8 cellular contexts compared by ENCODE assay signal in genomic region chr3:149581681-149582349, GRCh38.
DNase-seq lines count a peak whose midpoint lies in the region; TF ChIP-seq lines count a peak whose summit lies in the region.

No MANE protein-coding gene starts in this region.

- H4K8ac ChIP-seq in mesendoderm (ENCODE audit: low read depth, low read length) = no peak overlapping the region

- H3K36me3 Mint-ChIP-seq in activated T-helper 2 cell treated with anti-CD3 and anti-CD28 coated beads, Interferon-gamma antibody, Interleukin-2, Interleukin-4, amounts not matched to agents 10 μg/mL and 5 μg/mL and 100 μg/mL, durations not matched to agents 14 hours and 24 hours and 36 hours (ENCODE audit: low read depth) = no peaks in the 10 kb centered on the region

- H3K4me2 ChIP-seq in mesendoderm (ENCODE audit: low read length) = no peak overlapping the region

- DNase-seq in AG10803 (ENCODE audit: low read depth) (peak; percentile 82), coronary artery (ENCODE audit: low spot score) (peak; percentile 79), mesendoderm (peak; percentile 73)
- DNase-seq in effector CD4-positive, alpha-beta T cell = no peak
- no peak for DNase-seq in activated CD4-positive, alpha-beta T cell treated with anti-CD3 and anti-CD28 coated beads, Interleukin-2, amount 50 U/mL, for 4 hours
- no peak for DNase-seq in stimulated activated CD4-positive, alpha-beta T cell treated with anti-CD3 and anti-CD28 coated beads, Interleukin-2, amount 100 ng/mL, for 24 hours
- no peak for DNase-seq in activated T-helper 2 cell treated with anti-CD3 and anti-CD28 coated beads, Interferon-gamma antibody, Interleukin-2, Interleukin-4, amounts not matched to agents 10 μg/mL and 5 μg/mL and 100 μg/mL, durations not matched to agents 14 hours and 24 hours and 36 hours (ENCODE audit: low spot score)

- H2AK5ac ChIP-seq in mesendoderm (ENCODE audit: low read length) = no peak overlapping the region

- peaks cover 12% of the 10 kb centered on the region for H3K79me1 ChIP-seq in mesendoderm (ENCODE audit: low read length)

- peak overlapping the region; percentile 25 to 69 for H3K27ac ChIP-seq in coronary artery
- H3K27ac ChIP-seq in mesendoderm (ENCODE audit: low read depth, low read length) = peak overlapping the region; percentile 60

- peak overlapping the region; percentile 46 for H3K18ac ChIP-seq in mesendoderm (ENCODE audit: low read length)

- peak overlapping the region; percentile 24 for H3K9ac ChIP-seq in mesendoderm (ENCODE audit: low read length)

- intact Hi-C loops in activated T-helper 2 cell treated with anti-CD3 and anti-CD28 coated beads, Interferon-gamma antibody, Interleukin-2, Interleukin-4, amounts not matched to agents 10 μg/mL and 5 μg/mL and 100 μg/mL, durations not matched to agents 14 hours and 24 hours and 36 hours (cut with micrococcal nuclease) = no loop called here

- H3K23ac ChIP-seq in mesendoderm (ENCODE audit: low read length) = no peak overlapping the region

- peaks cover 29% of the 10 kb centered on the region for H3K4me1 Mint-ChIP-seq in activated T-helper 2 cell treated with anti-CD3 and anti-CD28 coated beads, Interferon-gamma antibody, Interleukin-2, Interleukin-4, amounts not matched to agents 10 μg/mL and 5 μg/mL and 100 μg/mL, durations not matched to agents 14 hours and 24 hours and 36 hours (ENCODE audit: low read depth)

- no peak for TF ChIP-seq RAD21 in Ishikawa (IDR thresholded peaks at IDR 0.05; ENCODE audit: low read depth)

- peak overlapping the region; percentile 21; the same call in 1 of the 2 replicates for H3K4me3 ChIP-seq in AG10803 (ENCODE audit: low read length)
- peak overlapping the region; percentile 36 for H3K4me3 ChIP-seq in coronary artery
- no peak overlapping the region for H3K4me3 ChIP-seq in mesendoderm (ENCODE audit: low read length)

- TF ChIP-seq CTCF in AG10803 (conservative IDR thresholded peaks at IDR 0.05; ENCODE audit: low read length) = no peak
- no peak for TF ChIP-seq CTCF in coronary artery (IDR thresholded peaks at IDR 0.05)

- H3K36me3 ChIP-seq in mesendoderm (ENCODE audit: control insufficient read depth, insufficient read depth, low read length) = no peaks in the 10 kb centered on the region

- H3K27me3 ChIP-seq in mesendoderm (ENCODE audit: insufficient read depth, low read length, poor library complexity) = no peaks in the 10 kb centered on the region

- no peak overlapping the region for H4K5ac ChIP-seq in mesendoderm (ENCODE audit: low read length)

- H3K79me2 ChIP-seq in mesendoderm (ENCODE audit: control insufficient read depth, insufficient read depth, low read length) = peaks cover 4% of the 10 kb centered on the region

- no peaks in the 10 kb centered on the region for H3K9me3 Mint-ChIP-seq in activated T-helper 2 cell treated with anti-CD3 and anti-CD28 coated beads, Interferon-gamma antibody, Interleukin-2, Interleukin-4, amounts not matched to agents 10 μg/mL and 5 μg/mL and 100 μg/mL, durations not matched to agents 14 hours and 24 hours and 36 hours

- peak overlapping the region; percentile 40 for H3K56ac ChIP-seq in mesendoderm (ENCODE audit: low read length)

- peaks cover 16% of the 10 kb centered on the region for H3K27me3 Mint-ChIP-seq in activated T-helper 2 cell treated with anti-CD3 and anti-CD28 coated beads, Interferon-gamma antibody, Interleukin-2, Interleukin-4, amounts not matched to agents 10 μg/mL and 5 μg/mL and 100 μg/mL, durations not matched to agents 14 hours and 24 hours and 36 hours (ENCODE audit: low read depth)

- H2BK15ac ChIP-seq in mesendoderm (replicated peaks; ENCODE audit: low read depth) = no peak overlapping the region

- H2BK5ac ChIP-seq in mesendoderm (ENCODE audit: low read length) = no peak overlapping the region

- TF ChIP-seq EP300 in Ishikawa (IDR thresholded peaks at IDR 0.05; ENCODE audit: borderline replicate concordance) = no peak

- WGBS in mesendoderm (ENCODE audit: extremely low coverage, insufficient coverage, low lambda C conversion rate) = no CpG with 5 or more reads among the region's 7 CpGs

- no peak overlapping the region for H2BK120ac ChIP-seq in mesendoderm (ENCODE audit: low read depth, low read length)

- H3K4ac ChIP-seq in mesendoderm (ENCODE audit: low read depth, low read length) = no peak overlapping the region

- no peak overlapping the region for H3K27ac Mint-ChIP-seq in activated T-helper 2 cell treated with anti-CD3 and anti-CD28 coated beads, Interferon-gamma antibody, Interleukin-2, Interleukin-4, amounts not matched to agents 10 μg/mL and 5 μg/mL and 100 μg/mL, durations not matched to agents 14 hours and 24 hours and 36 hours

- no peak overlapping the region for H3K4me3 Mint-ChIP-seq in activated T-helper 2 cell treated with anti-CD3 and anti-CD28 coated beads, Interferon-gamma antibody, Interleukin-2, Interleukin-4, amounts not matched to agents 10 μg/mL and 5 μg/mL and 100 μg/mL, durations not matched to agents 14 hours and 24 hours and 36 hours (ENCODE audit: low read depth)

- H3K4me1 ChIP-seq in mesendoderm (ENCODE audit: control insufficient read depth, low read depth, low read length) = peaks cover 15% of the 10 kb centered on the region

TF ChIP-seq in Ishikawa, 13 proteins besides CTCF, POLR2A, EP300 and RAD21:
- TF ChIP-seq EGR1 (IDR thresholded peaks at IDR 0.05) (no peak), MAX (IDR thresholded peaks at IDR 0.05) (0 out of 2 replicates have a peak, but pooled peaks have one; percentile 13), REST (IDR thresholded peaks at IDR 0.05; ENCODE audit: low read depth) (no peak), TAF1 (IDR thresholded peaks at IDR 0.05; ENCODE audit: low read depth) (no peak), NFIC (IDR thresholded peaks at IDR 0.05) (0 out of 2 replicates have a peak, but pooled peaks have one; percentile 25)

Comparison
In these comparisons a context has a peak if more than half of its experiments do, and no peak if none do; other contexts are left out.
1. DNase-seq: peak in AG10803 (single experiment), coronary artery (single experiment) and mesendoderm (single experiment); none in effector CD4-positive, alpha-beta T cell (single experiment), activated CD4-positive, alpha-beta T cell treated with anti-CD3 and anti-CD28 coated beads, Interleukin-2, amount 50 U/mL, for 4 hours (0 of 2), stimulated activated CD4-positive, alpha-beta T cell treated with anti-CD3 and anti-CD28 coated beads, Interleukin-2, amount 100 ng/mL, for 24 hours (0 of 2) and activated T-helper 2 cell treated with anti-CD3 and anti-CD28 coated beads, Interferon-gamma antibody, Interleukin-2, Interleukin-4, amounts not matched to agents 10 μg/mL and 5 μg/mL and 100 μg/mL, durations not matched to agents 14 hours and 24 hours and 36 hours (single experiment).